ENCODE assay signal across 1 cellular context in genomic region chr9:128078504-128079434, GRCh38.
TF ChIP-seq lines count a peak whose summit lies in the region.

No MANE protein-coding gene starts in this region.

TF ChIP-seq in WTC11, 78 proteins besides CTCF, POLR2A, EP300 and RAD21 (continued from another document):
- TF ChIP-seq, protein P1, sequence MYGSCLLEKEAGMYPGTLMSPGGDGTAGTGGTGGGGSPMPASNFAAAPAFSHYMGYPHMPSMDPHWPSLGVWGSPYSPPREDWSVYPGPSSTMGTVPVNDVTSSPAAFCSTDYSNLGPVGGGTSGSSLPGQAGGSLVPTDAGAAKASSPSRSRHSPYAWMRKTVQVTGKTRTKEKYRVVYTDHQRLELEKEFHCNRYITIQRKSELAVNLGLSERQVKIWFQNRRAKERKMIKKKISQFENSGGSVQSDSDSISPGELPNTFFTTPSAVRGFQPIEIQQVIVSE (CRISPR knock-in tag; IDR thresholded peaks at IDR 0.05; ENCODE audit: borderline replicate concordance), result no peak
- TF ChIP-seq, protein P2, sequence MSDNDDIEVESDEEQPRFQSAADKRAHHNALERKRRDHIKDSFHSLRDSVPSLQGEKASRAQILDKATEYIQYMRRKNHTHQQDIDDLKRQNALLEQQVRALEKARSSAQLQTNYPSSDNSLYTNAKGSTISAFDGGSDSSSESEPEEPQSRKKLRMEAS (CRISPR knock-in tag; IDR thresholded peaks at IDR 0.05), result no peak
- TF ChIP-seq NR2C2 (CRISPR knock-in tag; IDR thresholded peaks at IDR 0.05) (no peak), MLX (CRISPR knock-in tag; IDR thresholded peaks at IDR 0.05) (no peak), GRHL2 (CRISPR knock-in tag; IDR thresholded peaks at IDR 0.05; ENCODE audit: insufficient replicate concordance, severe bottlenecking) (no peak), CBFB (CRISPR knock-in tag; IDR thresholded peaks at IDR 0.05; ENCODE audit: low read depth) (no peak), CREB1 (CRISPR knock-in tag; IDR thresholded peaks at IDR 0.05) (no peak)
